ENCODE assay signal across 36 cellular contexts in genomic region chr11:16364250-16364649, GRCh38. TPM values are rescaled to one million over a fixed set of nuclear protein-coding genes. Genes with fewer than 3 reads are reported as not detected.
"Had no signal": no experiment of that assay in that cellular context is flagged by ENCODE, and none has a peak within 500 bp of the region (broad histone marks: within the 10 kb centered on the region; RNA-seq: fewer than 3 reads in every experiment).

No MANE protein-coding gene starts in this region.

- H3K4me1 ChIP-seq: adrenal gland, colonic mucosa, foreskin keratinocyte had no signal

- H3K9me3 ChIP-seq: adrenal gland, body of pancreas, colonic mucosa, esophagus muscularis mucosa, gastrocnemius medialis, heart left ventricle had no signal

- DNase-seq: activated CD4-positive, alpha-beta memory T cell treated with anti-CD3 and anti-CD28 coated beads for 36 hours; activated CD4-positive, alpha-beta T cell treated with anti-CD3 and anti-CD28 coated beads for 36 hours; activated CD4-positive, alpha-beta T cell treated with anti-CD3 and anti-CD28 coated beads, Interleukin-2, amount 10 ng/mL, durations not matched to agents 24 days and 14 days; activated CD4-positive, CD25-positive, alpha-beta regulatory T cell; activated CD4-positive, CD25-positive, alpha-beta regulatory T cell treated with anti-CD3 and anti-CD28 coated beads, Interleukin-2, amount 50 U/mL, for 72 hours; activated CD8-positive, alpha-beta memory T cell treated with anti-CD3 and anti-CD28 coated beads, Interleukin-2, amount 10 ng/mL, durations not matched to agents 7 days and 5 days; activated CD8-positive, alpha-beta memory T cell treated with anti-CD3 and anti-CD28 coated beads, Interleukin-2, amount 50 U/mL, for 4 hours; activated CD8-positive, alpha-beta T cell treated with anti-CD3 and anti-CD28 coated beads, Interleukin-2, amount 10 ng/mL, durations not matched to agents 7 days and 5 days; activated effector memory CD4-positive, alpha-beta T cell treated with anti-CD3 and anti-CD28 coated beads, Interleukin-2, amount 50 U/mL, for 16 hours; activated naive CD4-positive, alpha-beta T cell treated with anti-CD3 and anti-CD28 coated beads for 36 hours; activated naive CD8-positive, alpha-beta T cell treated with anti-CD3 and anti-CD28 coated beads for 36 hours; activated naive CD8-positive, alpha-beta T cell treated with anti-CD3 and anti-CD28 coated beads, Interleukin-2, amount 50 U/mL, for 24 hours; activated T-cell treated with anti-CD3 and anti-CD28 coated beads, Interleukin-2, amount 50 U/mL, for 1 hour; activated T-cell treated with anti-CD3 and anti-CD28 coated beads, Interleukin-2, amount 50 U/mL, for 48 hours; adrenal gland; amygdala; aorta; body of pancreas; caudate nucleus; colonic mucosa; dorsolateral prefrontal cortex; effector memory CD4-positive, alpha-beta T cell; endodermal cell; foreskin keratinocyte; gastrocnemius medialis; glutamatergic neuron; heart left ventricle; T-helper 17 cell; T1000 had no signal

- H3K9me3 Mint-ChIP-seq: activated CD4-positive, alpha-beta T cell treated with anti-CD3 and anti-CD28 coated beads, Interleukin-2, amount 10 ng/mL, durations not matched to agents 24 days and 14 days; activated naive CD8-positive, alpha-beta T cell treated with anti-CD3 and anti-CD28 coated beads for 36 hours; activated naive CD8-positive, alpha-beta T cell treated with anti-CD3 and anti-CD28 coated beads, Interleukin-2, amount 50 U/mL, for 24 hours; activated T-helper 1 cell treated with anti-CD3 and anti-CD28 coated beads, Interleukin-12 subunit alpha, Interleukin-12 subunit beta, Interleukin-2, Interleukin-4 antibody, amounts not matched to agents 30 ng/mL and 10 ng/mL and 1 ng/mL, durations not matched to agents 14 hours and 24 hours and 36 hours; activated T-helper 2 cell treated with anti-CD3 and anti-CD28 coated beads, Interferon-gamma antibody, Interleukin-2, Interleukin-4, amounts not matched to agents 10 μg/mL and 5 μg/mL and 100 μg/mL, durations not matched to agents 14 hours and 24 hours and 36 hours; dendritic cell treated with granulocyte-macrophage colony-stimulating factor and Interleukin-4, amounts not matched to agents 40 ng/mL and 50 ng/mL, for 4 days; endodermal cell had no signal

- H3K27me3 ChIP-seq: adrenal gland, body of pancreas, colonic mucosa, esophagus muscularis mucosa, foreskin keratinocyte, gastrocnemius medialis, heart left ventricle had no signal

- ATAC-seq: activated CD4-positive, alpha-beta T cell treated with anti-CD3 and anti-CD28 coated beads for 36 hours; activated CD8-positive, alpha-beta memory T cell treated with anti-CD3 and anti-CD28 coated beads, Interleukin-2, amount 10 ng/mL, durations not matched to agents 7 days and 5 days; activated CD8-positive, alpha-beta T cell treated with anti-CD3 and anti-CD28 coated beads, Interleukin-2, amount 10 ng/mL, durations not matched to agents 7 days and 5 days; activated naive CD8-positive, alpha-beta T cell treated with anti-CD3 and anti-CD28 coated beads, Interleukin-2, amount 50 U/mL, for 24 hours; body of pancreas; foreskin keratinocyte; heart left ventricle; T-helper 17 cell had no signal

- H3K27ac ChIP-seq: adrenal gland, body of pancreas, colonic mucosa, dorsolateral prefrontal cortex, esophagus muscularis mucosa, foreskin keratinocyte, heart left ventricle had no signal

- H3K36me3 Mint-ChIP-seq: activated CD4-positive, alpha-beta memory T cell treated with anti-CD3 and anti-CD28 coated beads for 36 hours; activated CD8-positive, alpha-beta memory T cell treated with anti-CD3 and anti-CD28 coated beads, Interleukin-2, amount 10 ng/mL, durations not matched to agents 7 days and 5 days; activated naive CD4-positive, alpha-beta T cell treated with anti-CD3 and anti-CD28 coated beads, Interleukin-2, amount 50 U/mL, for 24 hours; activated naive CD8-positive, alpha-beta T cell treated with anti-CD3 and anti-CD28 coated beads for 36 hours had no signal

- H3K4me3 Mint-ChIP-seq: activated CD4-positive, alpha-beta memory T cell treated with anti-CD3 and anti-CD28 coated beads for 36 hours; activated CD4-positive, alpha-beta T cell treated with anti-CD3 and anti-CD28 coated beads for 36 hours; activated CD4-positive, alpha-beta T cell treated with anti-CD3 and anti-CD28 coated beads, Interleukin-2, amount 10 ng/mL, durations not matched to agents 24 days and 14 days; activated CD8-positive, alpha-beta memory T cell treated with anti-CD3 and anti-CD28 coated beads, Interleukin-2, amount 10 ng/mL, durations not matched to agents 7 days and 5 days; activated CD8-positive, alpha-beta T cell treated with anti-CD3 and anti-CD28 coated beads, Interleukin-2, amount 10 ng/mL, durations not matched to agents 7 days and 5 days; activated naive CD4-positive, alpha-beta T cell treated with anti-CD3 and anti-CD28 coated beads for 36 hours; activated naive CD4-positive, alpha-beta T cell treated with anti-CD3 and anti-CD28 coated beads, Interleukin-2, amount 50 U/mL, for 24 hours; activated naive CD8-positive, alpha-beta T cell treated with anti-CD3 and anti-CD28 coated beads for 36 hours; activated naive CD8-positive, alpha-beta T cell treated with anti-CD3 and anti-CD28 coated beads, Interleukin-2, amount 50 U/mL, for 24 hours; activated T-helper 1 cell treated with anti-CD3 and anti-CD28 coated beads, Interleukin-12 subunit alpha, Interleukin-12 subunit beta, Interleukin-2, Interleukin-4 antibody, amounts not matched to agents 30 ng/mL and 10 ng/mL and 1 ng/mL, durations not matched to agents 14 hours and 24 hours and 36 hours; dendritic cell treated with granulocyte-macrophage colony-stimulating factor and Interleukin-4, amounts not matched to agents 40 ng/mL and 50 ng/mL, for 4 days; endodermal cell; T-helper 17 cell; T-helper 2 cell treated with Interferon-gamma antibody and Interleukin-4, amounts not matched to agents 5 μg/mL and 100 μg/mL, for 36 hours had no signal

- H3K4me3 ChIP-seq: adrenal gland, body of pancreas, colonic mucosa, dorsolateral prefrontal cortex, esophagus muscularis mucosa, gastrocnemius medialis, heart left ventricle had no signal

- H3K27me3 Mint-ChIP-seq: activated CD4-positive, alpha-beta memory T cell treated with anti-CD3 and anti-CD28 coated beads for 36 hours; activated CD4-positive, alpha-beta T cell treated with anti-CD3 and anti-CD28 coated beads for 36 hours; activated CD4-positive, alpha-beta T cell treated with anti-CD3 and anti-CD28 coated beads, Interleukin-2, amount 10 ng/mL, durations not matched to agents 24 days and 14 days; activated CD8-positive, alpha-beta memory T cell treated with anti-CD3 and anti-CD28 coated beads, Interleukin-2, amount 10 ng/mL, durations not matched to agents 7 days and 5 days; activated naive CD4-positive, alpha-beta T cell treated with anti-CD3 and anti-CD28 coated beads, Interleukin-2, amount 50 U/mL, for 24 hours; activated naive CD8-positive, alpha-beta T cell treated with anti-CD3 and anti-CD28 coated beads for 36 hours; activated naive CD8-positive, alpha-beta T cell treated with anti-CD3 and anti-CD28 coated beads, Interleukin-2, amount 50 U/mL, for 24 hours; dendritic cell treated with granulocyte-macrophage colony-stimulating factor and Interleukin-4, amounts not matched to agents 40 ng/mL and 50 ng/mL, for 4 days; T-helper 17 cell had no signal

- H3K4me1 Mint-ChIP-seq: activated CD4-positive, alpha-beta T cell treated with anti-CD3 and anti-CD28 coated beads for 36 hours; activated CD4-positive, alpha-beta T cell treated with anti-CD3 and anti-CD28 coated beads, Interleukin-2, amount 10 ng/mL, durations not matched to agents 24 days and 14 days; activated CD8-positive, alpha-beta memory T cell treated with anti-CD3 and anti-CD28 coated beads, Interleukin-2, amount 10 ng/mL, durations not matched to agents 7 days and 5 days; activated naive CD4-positive, alpha-beta T cell treated with anti-CD3 and anti-CD28 coated beads, Interleukin-2, amount 50 U/mL, for 24 hours; activated naive CD8-positive, alpha-beta T cell treated with anti-CD3 and anti-CD28 coated beads for 36 hours; activated naive CD8-positive, alpha-beta T cell treated with anti-CD3 and anti-CD28 coated beads, Interleukin-2, amount 50 U/mL, for 24 hours; endodermal cell; T-helper 17 cell had no signal

- H3K36me3 ChIP-seq: adrenal gland, colonic mucosa, esophagus muscularis mucosa, gastrocnemius medialis, heart left ventricle had no signal

- H3K27ac Mint-ChIP-seq: activated CD4-positive, alpha-beta memory T cell treated with anti-CD3 and anti-CD28 coated beads for 36 hours; activated CD4-positive, alpha-beta T cell treated with anti-CD3 and anti-CD28 coated beads for 36 hours; activated CD4-positive, alpha-beta T cell treated with anti-CD3 and anti-CD28 coated beads, Interleukin-2, amount 10 ng/mL, durations not matched to agents 24 days and 14 days; activated CD8-positive, alpha-beta memory T cell treated with anti-CD3 and anti-CD28 coated beads, Interleukin-2, amount 10 ng/mL, durations not matched to agents 7 days and 5 days; activated CD8-positive, alpha-beta T cell treated with anti-CD3 and anti-CD28 coated beads, Interleukin-2, amount 10 ng/mL, durations not matched to agents 7 days and 5 days; activated naive CD4-positive, alpha-beta T cell treated with anti-CD3 and anti-CD28 coated beads for 36 hours; activated naive CD4-positive, alpha-beta T cell treated with anti-CD3 and anti-CD28 coated beads, Interleukin-2, amount 50 U/mL, for 24 hours; activated naive CD8-positive, alpha-beta T cell treated with anti-CD3 and anti-CD28 coated beads for 36 hours; activated naive CD8-positive, alpha-beta T cell treated with anti-CD3 and anti-CD28 coated beads, Interleukin-2, amount 50 U/mL, for 24 hours; activated T-helper 1 cell treated with anti-CD3 and anti-CD28 coated beads, Interleukin-12 subunit alpha, Interleukin-12 subunit beta, Interleukin-2, Interleukin-4 antibody, amounts not matched to agents 30 ng/mL and 10 ng/mL and 1 ng/mL, durations not matched to agents 14 hours and 24 hours and 36 hours; activated T-helper 2 cell treated with anti-CD3 and anti-CD28 coated beads, Interferon-gamma antibody, Interleukin-2, Interleukin-4, amounts not matched to agents 10 μg/mL and 5 μg/mL and 100 μg/mL, durations not matched to agents 14 hours and 24 hours and 36 hours; dendritic cell treated with granulocyte-macrophage colony-stimulating factor and Interleukin-4, amounts not matched to agents 40 ng/mL and 50 ng/mL, for 4 days; endodermal cell; T-helper 17 cell; T-helper 2 cell treated with Interferon-gamma antibody and Interleukin-4, amounts not matched to agents 5 μg/mL and 100 μg/mL, for 36 hours had no signal

RNA-seq across cellular contexts. Expression of gene SOX6, which starts 7.9 kb away (rescaled TPM):
- total RNA-seq: activated CD4-positive, alpha-beta memory T cell treated with anti-CD3 and anti-CD28 coated beads for 36 hours; activated CD4-positive, alpha-beta T cell treated with anti-CD3 and anti-CD28 coated beads, Interleukin-2, amount 10 ng/mL, durations not matched to agents 24 days and 14 days; activated CD8-positive, alpha-beta memory T cell treated with anti-CD3 and anti-CD28 coated beads for 36 hours; activated CD8-positive, alpha-beta T cell treated with anti-CD3 and anti-CD28 coated beads, Interleukin-2, amount 10 ng/mL, durations not matched to agents 7 days and 5 days; activated naive CD4-positive, alpha-beta T cell treated with anti-CD3 and anti-CD28 coated beads for 36 hours; activated T-helper 1 cell treated with anti-CD3 and anti-CD28 coated beads, Interleukin-12 subunit alpha, Interleukin-12 subunit beta, Interleukin-2, Interleukin-4 antibody, amounts not matched to agents 30 ng/mL and 10 ng/mL and 1 ng/mL, durations not matched to agents 14 hours and 24 hours and 36 hours had no signal
